2 cellular contexts compared by ENCODE assay signal in genomic region chr2:84165256-84165655, GRCh38.
TF ChIP-seq lines count a peak whose summit lies in the region.

No MANE protein-coding gene starts in this region.

TF ChIP-seq in HepG2, 621 proteins besides CTCF, POLR2A, EP300 and RAD21 (continued from another document):
- 0 out of 2 replicates have a peak, but pooled peaks have one; percentile 15 for TF ChIP-seq MAFF (IDR thresholded peaks at IDR 0.05; ENCODE audit: low read depth, low read length)

TF ChIP-seq in K562, 482 proteins besides CTCF, POLR2A, EP300 and RAD21 (continued from another document):
- TF ChIP-seq USF2 (CRISPR knock-in tag; IDR thresholded peaks at IDR 0.05) (no peak), E2F4 (CRISPR knock-in tag; IDR thresholded peaks at IDR 0.05; ENCODE audit: low read depth) (no peak), C11orf30 (IDR thresholded peaks at IDR 0.05; ENCODE audit: low read depth) (peak; percentile 13; the same call in 1 of the 2 replicates), HES1 (IDR thresholded peaks at IDR 0.05; ENCODE audit: low read depth) (no peak), ZNF316 (IDR thresholded peaks at IDR 0.05) (peak; percentile 43; the same call in 1 of the 2 replicates)
